In the genomic region with DNA sequence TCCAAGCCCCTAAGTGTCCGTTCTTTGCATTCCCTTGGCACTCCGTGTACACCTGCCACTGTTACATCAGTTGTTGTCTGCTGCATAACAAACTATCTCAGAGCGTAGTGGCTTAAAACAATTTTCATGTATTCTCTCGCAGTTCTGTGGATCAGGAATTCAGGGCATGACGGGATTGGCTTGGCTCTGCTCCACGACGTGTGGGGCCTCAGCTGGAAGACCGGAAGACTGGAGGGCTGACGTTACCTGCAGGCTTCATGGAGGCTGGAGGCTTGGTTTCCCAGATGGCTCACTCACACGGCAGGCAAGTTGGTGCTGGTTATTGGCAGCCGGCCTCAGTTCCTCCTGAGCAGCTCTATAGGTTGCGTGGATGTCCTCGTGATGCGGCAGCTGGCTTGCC, we compare ENCODE assay signal across 13 cellular contexts. TPM values are rescaled to one million over a fixed set of nuclear protein-coding genes. Genes with fewer than 3 reads are reported as not detected.
A peak's percentile ranks its signal among the peaks of the same experiment; 100 is the strongest.
DNase-seq lines count a peak whose midpoint lies in the region; ATAC-seq, FAIRE-seq and TF ChIP-seq lines count a peak whose summit lies in the region.
"Had no signal": no experiment of that assay in that cellular context is flagged by ENCODE, and none has a peak within 500 bp of the region (broad histone marks: within the 10 kb centered on the region; RNA-seq: fewer than 3 reads in every experiment).

No MANE protein-coding gene starts in this region.

- no peaks in the 10 kb centered on the region for H4K20me1 ChIP-seq in neural progenitor cell (ENCODE audit: low read depth)

- DNase-seq in DMS 273 (lab: John Stamatoyannopoulos, UW; ENCODE audit: unreplicated experiment) = peak; percentile 98
- DNase-seq in NCI-H2107 treated with DMSO at 0.1 percent for 48 hours (lab: John Stamatoyannopoulos, UW; ENCODE audit: unreplicated experiment) = peak; percentile 35
- peak; percentile 97 for DNase-seq in bronchial epithelial cell (ENCODE audit: low read depth)
- no peak for DNase-seq in neural progenitor cell (ENCODE audit: low spot score)
- DNase-seq in activated naive CD4-positive, alpha-beta T cell treated with Interleukin-2 at 50 U/mL for 16 hours = no peak
- DNase-seq: Caco-2, endodermal cell had no signal

- H3K36me3 ChIP-seq in bronchial epithelial cell (ENCODE audit: control insufficient read depth, insufficient read depth, low read length) (no peaks in the 10 kb centered on the region), neural progenitor cell (no peaks in the 10 kb centered on the region)

- peak; percentile 93 for FAIRE-seq in bronchial epithelial cell (lab: Jason Lieb, UNC)
- FAIRE-seq: H54 had no signal

- TF ChIP-seq CTCF in bronchial epithelial cell (IDR thresholded peaks at IDR 0.05; ENCODE audit: insufficient read depth, low read length, severe bottlenecking) = no peak
- TF ChIP-seq CTCF in neural progenitor cell (IDR thresholded peaks at IDR 0.05) = no peak

- no peaks in the 10 kb centered on the region for H3F3A ChIP-seq in neural progenitor cell (ENCODE audit: low read depth)

- no peaks in the 10 kb centered on the region for H3K27me3 ChIP-seq in bronchial epithelial cell (ENCODE audit: control insufficient read depth, insufficient read depth, low read length)
- no peaks in the 10 kb centered on the region for H3K27me3 ChIP-seq in neural progenitor cell

- H3K9ac ChIP-seq in neural progenitor cell = no peak overlapping the region

- H3K36me3 Mint-ChIP-seq in neural progenitor cell = no peaks in the 10 kb centered on the region

- peaks cover 19% of the 10 kb centered on the region for H3K4me1 Mint-ChIP-seq in neural progenitor cell

- H3K4me3 Mint-ChIP-seq in neural progenitor cell = peak overlapping the region; percentile 41
- H3K4me3 Mint-ChIP-seq: endodermal cell had no signal

- H3K4me3 ChIP-seq in bronchial epithelial cell (ENCODE audit: low read depth, low read length) (no peak overlapping the region), neural progenitor cell (no peak overlapping the region)

- peak overlapping the region; percentile 78 for H3K27ac Mint-ChIP-seq in neural progenitor cell
- H3K27ac Mint-ChIP-seq: endodermal cell had no signal

- H3K9me3 ChIP-seq in neural progenitor cell (ENCODE audit: low read depth) = no peaks in the 10 kb centered on the region
- H3K9me3 ChIP-seq: Caco-2 had no signal

- no peaks in the 10 kb centered on the region for H3K9me3 Mint-ChIP-seq in neural progenitor cell
- H3K9me3 Mint-ChIP-seq: endodermal cell had no signal

- H3K79me2 ChIP-seq in neural progenitor cell (ENCODE audit: low read depth) = no peaks in the 10 kb centered on the region

- H3K27ac ChIP-seq in neural progenitor cell = no peak overlapping the region

- H2AFZ ChIP-seq in neural progenitor cell (replicated peaks) = no peak overlapping the region

- H3K4me2 ChIP-seq in neural progenitor cell = no peak overlapping the region

- ATAC-seq in GM21381 (IDR thresholded peaks at IDR 0.05; ENCODE audit: unreplicated experiment) (no peak), GM18907 (IDR thresholded peaks at IDR 0.05; ENCODE audit: unreplicated experiment) (no peak), HG03521 (IDR thresholded peaks at IDR 0.05; ENCODE audit: unreplicated experiment) (no peak)
- ATAC-seq: left colon had no signal

- H3K4me1 ChIP-seq in neural progenitor cell = peaks cover 3% of the 10 kb centered on the region

- peaks cover 3% of the 10 kb centered on the region for H3K27me3 Mint-ChIP-seq in neural progenitor cell (ENCODE audit: insufficient read depth, low read depth)

RNA-seq across cellular contexts. Expression of gene NYAP1, which starts 25.5 kb away (rescaled TPM):
- total RNA-seq in bronchial epithelial cell (under 0.01 and 0.64 TPM in 2 replicates), neural progenitor cell (ENCODE audit: low replicate concordance) (1.2 and 6.7 TPM in 2 replicates)
- total RNA-seq: T-helper 2 cell treated with Interferon-gamma antibody and Interleukin-4, amounts not matched to agents 100 ng/mL and 5 ng/mL, for 36 hours had no signal

RNA-seq across cellular contexts. Expression of gene AGFG2, which starts 29.8 kb away (rescaled TPM):
- 1.3 and 2.3 TPM in 2 replicates for total RNA-seq in bronchial epithelial cell
- total RNA-seq in neural progenitor cell (ENCODE audit: low replicate concordance) = 1.2 and 5.6 TPM in 2 replicates

RNA-seq across cellular contexts. Expression of gene TSC22D4, which starts 30.2 kb away (rescaled TPM):
- 7.6 and 12.7 TPM in 2 replicates for total RNA-seq in bronchial epithelial cell
- 11.0 and 17.6 TPM in 2 replicates for total RNA-seq in neural progenitor cell (ENCODE audit: low replicate concordance)

RNA-seq across cellular contexts. Expression of gene SPACDR, which starts 45.2 kb away (rescaled TPM):
- total RNA-seq in bronchial epithelial cell (0.38 and 0.53 TPM in 2 replicates), neural progenitor cell (ENCODE audit: low replicate concordance) (0.71 TPM in 1 of 2 replicates, not detected in the other)

Comparison
In these comparisons a context has a peak if more than half of its experiments do, and no peak if none do; other contexts are left out.
1. DNase-seq: peak in DMS 273 (single experiment), NCI-H2107 treated with DMSO at 0.1 percent for 48 hours (single experiment) and bronchial epithelial cell (single experiment); none in neural progenitor cell (single experiment) and activated naive CD4-positive, alpha-beta T cell treated with Interleukin-2 at 50 U/mL for 16 hours (single experiment).